8 cellular contexts compared by ENCODE assay signal in genomic region chr15:85618956-85619491, GRCh38.
DNase-seq lines count a peak whose midpoint lies in the region; ATAC-seq, FAIRE-seq and TF ChIP-seq lines count a peak whose summit lies in the region.

No MANE protein-coding gene starts in this region.

- CTCF ChIA-PET in CD8-positive, alpha-beta memory T cell (lab: Charles Lee), result interaction anchor here (1.0 to 2.4 kb wide), 7 partner anchors 12 to 322 kb away, joined by 3 to 7 read pairs (median 4); no protein-coding TSS in a partner anchor
- CTCF ChIA-PET in HEK293 (lab: Yijun Ruan, JAX) (interaction anchor here (0.6 to 1.4 kb wide), 4 partner anchors 9 to 202 kb away, joined by 4 to 5 read pairs (median 5); no protein-coding TSS in a partner anchor), T-cell (lab: Charles Lee) (interaction anchor here in 1 of 2 donors (0.7 to 1.3 kb wide), 11 partner anchors 11 to 323 kb away, joined by 3 to 9 read pairs (median 3); no protein-coding TSS in a partner anchor)

- POLR2A ChIA-PET in CD8-positive, alpha-beta memory T cell (lab: Charles Lee), result interaction anchor here (0.6 to 0.7 kb wide), 2 partner anchors 38 to 71 kb away, joined by 3 read pairs; no protein-coding TSS in a partner anchor
- POLR2A ChIA-PET in HEK293 (lab: Yijun Ruan, JAX) (interaction anchor here (0.6 kb wide), 1 partner anchor 152 kb away, joined by 4 read pairs; no protein-coding TSS in a partner anchor), T-cell (lab: Charles Lee) (interaction anchor here (0.5 to 1.2 kb wide), 8 partner anchors 14 to 339 kb away, joined by 3 to 6 read pairs (median 3); no protein-coding TSS in a partner anchor)

- H3K27me3 Mint-ChIP-seq in CD8-positive, alpha-beta memory T cell, result no peaks in the 10 kb centered on the region
- H3K27me3 Mint-ChIP-seq in T-cell, result no peaks in the 10 kb centered on the region

- peaks cover 0 to 13% (median 0%) of the 10 kb centered on the region in 3 donors for H3K36me3 Mint-ChIP-seq in CD8-positive, alpha-beta memory T cell
- H3K36me3 Mint-ChIP-seq in T-cell, result no peaks in the 10 kb centered on the region

- 10 to 58% (median 41%) methylated on average over 8 of the region's 8 CpGs for WGBS in small intestine, 3 donors

- DNase-seq in CD8-positive, alpha-beta memory T cell, result peak; percentile 23 to 69 (median 31)
- DNase-seq in T-cell, result peak in 23 of 34 experiments; percentile 3 to 64 (median 16)
- peak; percentile 97 for DNase-seq in astrocyte of the cerebellum (ENCODE audit: low read depth)
- DNase-seq in iPS-NIHi7 (ENCODE audit: extremely low spot score), result peak; percentile 49
- DNase-seq in small intestine, result peak; percentile 39
- DNase-seq in NCI-H146 treated with DMSO at 0.1 percent for 48 hours (lab: John Stamatoyannopoulos, UW; ENCODE audit: unreplicated experiment), result no peak
- DNase-seq in NCI-H1092 treated with DMSO at 0.1 percent for 48 hours (lab: John Stamatoyannopoulos, UW), result no peak

- FAIRE-seq in small intestine (lab: Jason Lieb, UNC), result no peak

- H3K4me3 Mint-ChIP-seq in CD8-positive, alpha-beta memory T cell, result no peak overlapping the region
- no peak overlapping the region for H3K4me3 Mint-ChIP-seq in T-cell

- H3K9me3 ChIP-seq in CD8-positive, alpha-beta memory T cell (ENCODE audit: low read length), result no peaks in the 10 kb centered on the region
- no peaks in the 10 kb centered on the region for H3K9me3 ChIP-seq in HEK293 (ENCODE audit: control insufficient read depth, insufficient read depth, low read depth, low read length)
- H3K9me3 ChIP-seq in small intestine (ENCODE audit: control insufficient read depth, low read depth), result no peaks in the 10 kb centered on the region

- peaks cover 30 to 35% (median 30%) of the 10 kb centered on the region in 3 donors for H3K4me1 Mint-ChIP-seq in CD8-positive, alpha-beta memory T cell
- H3K4me1 Mint-ChIP-seq in T-cell, result peaks cover 38 to 43% (median 38%) of the 10 kb centered on the region in 3 donors

- H3K27ac ChIP-seq in CD8-positive, alpha-beta memory T cell (ENCODE audit: low read depth, low read length), result no peak overlapping the region
- H3K27ac ChIP-seq in HEK293 (ENCODE audit: extremely low read depth, low read depth, low read length) (no peak overlapping the region), small intestine (ENCODE audit: low read depth in 1 of 2, low read length in 1 of 2) (peak overlapping the region; percentile 44 to 62)

- peak; percentile 72 to 85 (median 80) for ATAC-seq in T-cell (replicated peaks in 1 of 4)

- in situ Hi-C loops in astrocyte of the cerebellum (cut with HindIII; ENCODE audit: low sequenced_read_pairs), result no loop called here

- no peak overlapping the region for H3K27ac Mint-ChIP-seq in CD8-positive, alpha-beta memory T cell
- H3K27ac Mint-ChIP-seq in T-cell, result no peak overlapping the region

- H3K36me3 ChIP-seq in CD8-positive, alpha-beta memory T cell (ENCODE audit: insufficient read depth, low read length), result no peaks in the 10 kb centered on the region
- H3K36me3 ChIP-seq in HEK293 (ENCODE audit: control insufficient read depth in 2 of 2, insufficient read depth in 1 of 2, low read length in 2 of 2) (no peaks in the 10 kb centered on the region), small intestine (ENCODE audit: control insufficient read depth in 2 of 2, insufficient read depth in 2 of 2, low read length in 2 of 2) (no peaks in the 10 kb centered on the region)

- peaks cover 37% of the 10 kb centered on the region for H3K4me1 ChIP-seq in CD8-positive, alpha-beta memory T cell (ENCODE audit: insufficient read depth, low read length)
- H3K4me1 ChIP-seq in HEK293 (ENCODE audit: control insufficient read depth, insufficient read depth, low read length), result peaks cover 30% of the 10 kb centered on the region
- H3K4me1 ChIP-seq in small intestine (ENCODE audit: control insufficient read depth in 2 of 2, insufficient read depth in 1 of 2, low read depth in 1 of 2, low read length in 1 of 2), result peaks cover 0 to 17% of the 10 kb centered on the region in 2 donors

- H3K9me3 Mint-ChIP-seq in CD8-positive, alpha-beta memory T cell, result no peaks in the 10 kb centered on the region
- H3K9me3 Mint-ChIP-seq in T-cell, result no peaks in the 10 kb centered on the region

- no peaks in the 10 kb centered on the region for H3K27me3 ChIP-seq in CD8-positive, alpha-beta memory T cell (ENCODE audit: insufficient read depth, low read length, poor library complexity, severe bottlenecking)
- H3K27me3 ChIP-seq in small intestine (ENCODE audit: control insufficient read depth in 2 of 2, insufficient read depth in 2 of 2, low read length in 2 of 2), result no peaks in the 10 kb centered on the region

- TF ChIP-seq CTCF in HEK293 (tag by site-specific recombination; IDR thresholded peaks at IDR 0.05) (no peak), astrocyte of the cerebellum (IDR thresholded peaks at IDR 0.05; ENCODE audit: low read depth, low read length, missing control alignments) (no peak)

- H3K4me3 ChIP-seq in CD8-positive, alpha-beta memory T cell (ENCODE audit: low read length), result peak overlapping the region; percentile 30
- H3K4me3 ChIP-seq in HEK293 (ENCODE audit: low read depth, low read length) (peak overlapping the region; percentile 37), astrocyte of the cerebellum (ENCODE audit: low read depth, low read length) (peak overlapping the region; percentile 55), small intestine (ENCODE audit: low read depth in 1 of 2, low read length in 2 of 2) (no peak overlapping the region)

TF ChIP-seq in HEK293, 187 proteins besides CTCF, POLR2A, EP300 and RAD21:
- TF ChIP-seq WT1 (tag by site-specific recombination; IDR thresholded peaks at IDR 0.05) (peak; percentile 88), ZNF335 (tag by site-specific recombination; conservative IDR thresholded peaks at IDR 0.05) (0 out of 2 replicates have a peak, but pooled peaks have one; percentile 10), ZNF600 (tag by site-specific recombination; IDR thresholded peaks at IDR 0.05) (0 out of 2 replicates have a peak, but pooled peaks have one; percentile 60), ZNF221 (tag by site-specific recombination; IDR thresholded peaks at IDR 0.05; ENCODE audit: borderline replicate concordance) (no peak), ZBTB17 (tag by site-specific recombination; IDR thresholded peaks at IDR 0.05) (peak; percentile 86), ZNF610 (tag by site-specific recombination; IDR thresholded peaks at IDR 0.05; ENCODE audit: borderline replicate concordance) (no peak), HOXD13 (CRISPR knock-in tag; IDR thresholded peaks at IDR 0.05; ENCODE audit: borderline replicate concordance) (no peak), ZNF513 (tag by site-specific recombination; IDR thresholded peaks at IDR 0.05) (peak; percentile 56), EGR2 (tag by site-specific recombination; IDR thresholded peaks at IDR 0.05; ENCODE audit: low read depth) (0 out of 2 replicates have a peak, but pooled peaks have one; percentile 12)
TF ChIP-seq in HEK293: peak in this region for 6.

Comparison
In these comparisons a context has a peak if more than half of its experiments do, and no peak if none do; other contexts are left out.
1. DNase-seq: peak in CD8-positive, alpha-beta memory T cell (5 of 5), T-cell (23 of 34), astrocyte of the cerebellum (single experiment), iPS-NIHi7 (single experiment) and small intestine (single experiment); none in NCI-H146 treated with DMSO at 0.1 percent for 48 hours (single experiment) and NCI-H1092 treated with DMSO at 0.1 percent for 48 hours (single experiment).
2. H3K27ac ChIP-seq: peak in small intestine (2 of 2); none in CD8-positive, alpha-beta memory T cell (single experiment) and HEK293 (single experiment).
3. H3K4me3 ChIP-seq: peak in CD8-positive, alpha-beta memory T cell (single experiment), HEK293 (single experiment) and astrocyte of the cerebellum (single experiment); none in small intestine (0 of 2).